Comparison of ENCODE assay signal across 28 cellular contexts in the genomic region with DNA sequence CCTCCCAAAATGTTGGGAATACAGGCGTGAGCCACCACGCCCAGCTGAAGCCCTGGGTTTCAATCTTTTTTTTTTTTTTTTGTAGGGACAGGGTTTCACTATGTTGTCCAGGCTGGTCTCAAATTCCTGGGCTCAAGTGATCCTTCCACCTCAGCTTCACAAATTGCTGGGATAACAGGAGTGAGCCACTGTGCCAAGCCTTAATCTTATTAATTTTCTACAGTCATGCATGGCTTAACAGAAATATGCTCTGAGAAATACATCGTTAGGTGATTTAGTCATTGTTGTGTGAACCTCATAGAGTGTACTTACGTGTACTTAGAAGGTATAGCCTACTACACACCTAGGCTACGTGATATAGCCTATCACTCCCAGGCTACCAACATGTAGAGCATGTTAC. TPM values are rescaled to one million over a fixed set of nuclear protein-coding genes. Genes with fewer than 3 reads are reported as not detected.
"Had no signal": no experiment of that assay in that cellular context is flagged by ENCODE, and none has a peak within 500 bp of the region (broad histone marks: within the 10 kb centered on the region; RNA-seq: fewer than 3 reads in every experiment).

No MANE protein-coding gene starts in this region.

- DNase-seq: activated CD4-positive, alpha-beta memory T cell treated with anti-CD3 and anti-CD28 coated beads, Interleukin-2, amount 10 ng/mL, durations not matched to agents 7 days and 5 days; activated CD4-positive, alpha-beta T cell treated with anti-CD3 and anti-CD28 coated beads for 1 hour; activated CD4-positive, alpha-beta T cell treated with anti-CD3 and anti-CD28 coated beads for 4 hours; activated CD4-positive, alpha-beta T cell treated with anti-CD3 and anti-CD28 coated beads, Interleukin-2, amount 10 ng/mL, durations not matched to agents 7 days and 5 days; activated CD4-positive, alpha-beta T cell treated with anti-CD3 and anti-CD28 coated beads, Interleukin-2, amount 50 U/mL, for 4 hours; activated CD8-positive, alpha-beta memory T cell treated with anti-CD3 and anti-CD28 coated beads, Interleukin-2, amount 50 U/mL, for 48 hours; activated gamma-delta T cell treated with Interleukin-2 at 50 U/mL for 16 hours; activated naive CD4-positive, alpha-beta T cell treated with anti-CD3 and anti-CD28 coated beads, Interleukin-2, amount 50 U/mL, for 16 hours; activated naive CD4-positive, alpha-beta T cell treated with Interleukin-2 at 50 U/mL for 16 hours; activated T-cell treated with anti-CD3 and anti-CD28 coated beads for 4 hours; activated T-cell treated with anti-CD3 and anti-CD28 coated beads, Interleukin-2, amount 50 U/mL, for 24 hours; activated T-cell treated with anti-CD3 and anti-CD28 coated beads, Interleukin-2, amount 50 U/mL, for 72 hours; amniotic stem cell; anterior cingulate cortex; brain microvascular endothelial cell; dorsolateral prefrontal cortex; effector memory CD4-positive, alpha-beta T cell; endodermal cell; foreskin keratinocyte; gastrocnemius medialis; heart right ventricle; T-helper 2 cell had no signal

- FAIRE-seq: astrocyte, bronchial epithelial cell had no signal

- H3K4me1 Mint-ChIP-seq: activated CD4-positive, alpha-beta memory T cell treated with anti-CD3 and anti-CD28 coated beads, Interleukin-2, amount 10 ng/mL, durations not matched to agents 7 days and 5 days; activated CD4-positive, alpha-beta T cell treated with anti-CD3 and anti-CD28 coated beads, Interleukin-2, amount 10 ng/mL, durations not matched to agents 7 days and 5 days; central memory CD8-positive, alpha-beta T cell had no signal

- H3K9me3 Mint-ChIP-seq: activated CD4-positive, alpha-beta memory T cell treated with anti-CD3 and anti-CD28 coated beads, Interleukin-2, amount 10 ng/mL, durations not matched to agents 7 days and 5 days; activated CD4-positive, alpha-beta T cell treated with anti-CD3 and anti-CD28 coated beads, Interleukin-2, amount 10 ng/mL, durations not matched to agents 7 days and 5 days; activated T-cell treated with anti-CD3 and anti-CD28 coated beads, Interleukin-2, amount 50 U/mL, for 24 hours; activated T-cell treated with anti-CD3 and anti-CD28 coated beads, Interleukin-2, amount 50 U/mL, for 72 hours; central memory CD8-positive, alpha-beta T cell; dendritic cell treated with granulocyte-macrophage colony-stimulating factor and Interleukin-4, amounts not matched to agents 40 ng/mL and 50 ng/mL, for 4 days; endodermal cell; WTC11 had no signal

- H3K27ac Mint-ChIP-seq: activated CD4-positive, alpha-beta memory T cell treated with anti-CD3 and anti-CD28 coated beads, Interleukin-2, amount 10 ng/mL, durations not matched to agents 7 days and 5 days; activated CD4-positive, alpha-beta T cell treated with anti-CD3 and anti-CD28 coated beads, Interleukin-2, amount 10 ng/mL, durations not matched to agents 7 days and 5 days; activated naive CD8-positive, alpha-beta T cell; activated T-cell treated with anti-CD3 and anti-CD28 coated beads, Interleukin-2, amount 50 U/mL, for 24 hours; activated T-cell treated with anti-CD3 and anti-CD28 coated beads, Interleukin-2, amount 50 U/mL, for 72 hours; dendritic cell treated with granulocyte-macrophage colony-stimulating factor and Interleukin-4, amounts not matched to agents 40 ng/mL and 50 ng/mL, for 4 days; endodermal cell; WTC11 had no signal

- ATAC-seq: activated T-cell treated with anti-CD3 and anti-CD28 coated beads, Interleukin-2, amount 50 U/mL, for 72 hours; foreskin keratinocyte; gastrocnemius medialis; heart right ventricle; WTC11 had no signal

- H3K4me3 Mint-ChIP-seq: activated CD4-positive, alpha-beta memory T cell treated with anti-CD3 and anti-CD28 coated beads, Interleukin-2, amount 10 ng/mL, durations not matched to agents 7 days and 5 days; activated CD4-positive, alpha-beta T cell treated with anti-CD3 and anti-CD28 coated beads, Interleukin-2, amount 10 ng/mL, durations not matched to agents 7 days and 5 days; activated naive CD8-positive, alpha-beta T cell; activated T-cell treated with anti-CD3 and anti-CD28 coated beads, Interleukin-2, amount 50 U/mL, for 24 hours; activated T-cell treated with anti-CD3 and anti-CD28 coated beads, Interleukin-2, amount 50 U/mL, for 72 hours; central memory CD8-positive, alpha-beta T cell; dendritic cell treated with granulocyte-macrophage colony-stimulating factor and Interleukin-4, amounts not matched to agents 40 ng/mL and 50 ng/mL, for 4 days; endodermal cell; WTC11 had no signal

- H3K36me3 Mint-ChIP-seq: activated naive CD8-positive, alpha-beta T cell had no signal

- H3K27me3 Mint-ChIP-seq: activated CD4-positive, alpha-beta T cell treated with anti-CD3 and anti-CD28 coated beads, Interleukin-2, amount 10 ng/mL, durations not matched to agents 7 days and 5 days; activated naive CD8-positive, alpha-beta T cell had no signal

RNA-seq across cellular contexts. Expression of gene GLDC, which starts 31.0 kb away (rescaled TPM):
- total RNA-seq: bronchial epithelial cell, heart right ventricle had no signal
